12 cellular contexts compared by ENCODE assay signal in the genomic region with DNA sequence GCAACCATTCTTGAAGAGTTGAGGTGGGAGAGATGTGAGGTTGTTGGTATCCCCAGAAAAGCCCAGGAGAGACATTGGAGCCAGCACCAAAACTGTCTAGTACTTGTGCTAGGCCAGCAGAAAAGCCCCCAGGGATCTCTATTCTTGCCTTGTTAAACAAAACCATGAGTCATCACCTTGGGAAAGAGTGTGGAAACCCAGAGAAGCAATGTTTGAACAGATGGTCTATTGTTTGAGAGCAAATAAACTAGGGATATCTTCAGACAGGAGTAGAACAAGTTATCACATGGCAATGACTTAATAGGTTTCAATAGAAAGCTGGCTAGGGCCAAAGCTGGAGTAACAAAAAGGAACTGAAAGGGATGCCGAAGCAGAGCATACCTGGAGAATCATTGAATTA.
DNase-seq lines count a peak whose midpoint lies in the region; ATAC-seq and FAIRE-seq lines count a peak whose summit lies in the region.
"Had no signal": no experiment of that assay in that cellular context is flagged by ENCODE, and none has a peak within 500 bp of the region (broad histone marks: within the 10 kb centered on the region; RNA-seq: fewer than 3 reads in every experiment).

No MANE protein-coding gene starts in this region.

- ATAC-seq in HG03469 (IDR thresholded peaks at IDR 0.05; ENCODE audit: unreplicated experiment), result no peak
- no peak for ATAC-seq in HG03280 (IDR thresholded peaks at IDR 0.05; ENCODE audit: unreplicated experiment)
- ATAC-seq in HG02938 (IDR thresholded peaks at IDR 0.05; ENCODE audit: unreplicated experiment), result no peak
- ATAC-seq: activated CD8-positive, alpha-beta memory T cell treated with anti-CD3 and anti-CD28 coated beads, Interleukin-2, amount 10 ng/mL, durations not matched to agents 7 days and 5 days had no signal

- peak; percentile 58 for FAIRE-seq in colon (lab: Jason Lieb, UNC)
- FAIRE-seq: H54 had no signal

- peak; percentile 9 to 70 (median 27) for DNase-seq in NCI-H1417 (lab: John Stamatoyannopoulos, UW)
- DNase-seq in NCI-H1417 treated with DMSO at 0.1 percent for 48 hours (lab: John Stamatoyannopoulos, UW), result no peak
- DNase-seq in NCI-H446 treated with DMSO at 0.1 percent for 48 hours (lab: John Stamatoyannopoulos, UW), result peak; percentile 96
- peak; percentile 56 for DNase-seq in smooth muscle cell of the brain vasculature (ENCODE audit: low read depth, low spot score)
- DNase-seq: 8988T; activated CD8-positive, alpha-beta memory T cell treated with anti-CD3 and anti-CD28 coated beads, Interleukin-2, amount 10 ng/mL, durations not matched to agents 7 days and 5 days; substantia nigra had no signal
